ENCODE assay signal across 17 cellular contexts in the genomic region with DNA sequence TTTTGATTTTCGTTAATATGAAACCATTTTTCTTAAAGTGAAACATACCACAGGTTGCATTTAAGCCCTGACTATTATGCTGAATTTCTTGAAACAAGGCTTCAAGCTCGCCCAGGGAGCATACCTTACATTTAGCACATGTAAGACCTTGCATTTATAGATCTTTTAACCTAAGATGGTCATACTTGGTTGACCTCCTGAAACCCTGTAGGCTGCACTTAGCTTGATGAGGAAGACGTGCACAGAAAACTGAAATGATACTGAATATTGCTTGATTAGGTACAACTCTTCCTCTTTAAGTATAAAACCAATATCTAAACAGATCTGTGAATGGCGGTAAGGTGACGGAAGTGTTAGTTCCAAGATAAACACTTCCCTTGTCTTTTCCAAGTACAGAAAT.
DNase-seq lines count a peak whose midpoint lies in the region; ATAC-seq, FAIRE-seq and TF ChIP-seq lines count a peak whose summit lies in the region.
"Had no signal": no experiment of that assay in that cellular context is flagged by ENCODE, and none has a peak within 500 bp of the region (broad histone marks: within the 10 kb centered on the region; RNA-seq: fewer than 3 reads in every experiment).

No MANE protein-coding gene starts in this region.

- SMC1A ChIA-PET in GM12878 (lab: Charles Lee; ENCODE audit: uncharacterized antibody, unreplicated experiment) = no interaction called here

- in situ Hi-C loops in GM12878 (cut with MboI) = no loop called here
- in situ Hi-C loops in G401 (cut with HindIII; ENCODE audit: low sequenced_read_pairs) = no loop called here

- CTCF ChIA-PET in GM12878 (lab: Yijun Ruan, JAX) = no interaction called here
- CTCF ChIA-PET in OCI-LY7 (lab: Charles Lee; ENCODE audit: unreplicated experiment) = no interaction called here

- TF ChIP-seq EP300 in GM12878 (IDR thresholded peaks at IDR 0.05; ENCODE audit: borderline replicate concordance in 1 of 2, control insufficient read depth in 1 of 2, low read depth in 2 of 2, low read length in 2 of 2) = no peak

- intact Hi-C loops in GM12878 (cut with micrococcal nuclease; ENCODE audit: unreplicated experiment) = no loop called here
- intact Hi-C loops in OCI-LY7 (cut with micrococcal nuclease; ENCODE audit: unreplicated experiment) = no loop called here

- no peaks in the 10 kb centered on the region for H3K27me3 Mint-ChIP-seq in naive B cell
- H3K27me3 Mint-ChIP-seq: CD8-positive, alpha-beta memory T cell had no signal

- no peaks in the 10 kb centered on the region for H3K79me2 ChIP-seq in OCI-LY1 (ENCODE audit: insufficient read depth, low read length)
- no peaks in the 10 kb centered on the region for H3K79me2 ChIP-seq in GM12878 (ENCODE audit: control insufficient read depth, insufficient read depth, low read length)
- no peaks in the 10 kb centered on the region for H3K79me2 ChIP-seq in OCI-LY7 (ENCODE audit: insufficient read depth, low read depth, low read length)

- H3K4me2 ChIP-seq in BLaER1 treated with 17β-estradiol and CSF1 and Interleukin-3, amounts not matched to agents 10 nM and 100 nM = peak overlapping the region; percentile 33 to 91 (median 74)
- peak overlapping the region; percentile 54 for H3K4me2 ChIP-seq in OCI-LY1 (ENCODE audit: low read length)
- peak overlapping the region; percentile 18; the same call in 1 of the 2 replicates for H3K4me2 ChIP-seq in GM12878 (ENCODE audit: control insufficient read depth, insufficient read depth)
- H3K4me2 ChIP-seq in OCI-LY7 (ENCODE audit: low read length) = no peak overlapping the region

- peaks cover 54 to 84% (median 64%) of the 10 kb centered on the region in 11 experiments for H3K36me3 ChIP-seq in BLaER1 treated with 17β-estradiol and CSF1 and Interleukin-3, amounts not matched to agents 10 nM and 100 nM
- H3K36me3 ChIP-seq in OCI-LY1 (ENCODE audit: insufficient read depth, low read length) (peaks cover 28% of the 10 kb centered on the region), GM12878 (ENCODE audit: control insufficient read depth in 2 of 2, insufficient read depth in 2 of 2, low read length in 1 of 2) (peaks cover 0 to 7% of the 10 kb centered on the region in 2 experiments; a peak in 3 of 4 replicates), OCI-LY7 (ENCODE audit: insufficient read depth, low read length) (peaks cover 67% of the 10 kb centered on the region)

- H2AFZ ChIP-seq in OCI-LY1 (ENCODE audit: low read length) = no peak overlapping the region
- no peak overlapping the region for H2AFZ ChIP-seq in GM12878 (ENCODE audit: control insufficient read depth, low read depth, low read length)
- H2AFZ ChIP-seq in OCI-LY7 (ENCODE audit: low read length) = no peak overlapping the region

- peaks cover 0 to 7% (median 0%) of the 10 kb centered on the region in 11 experiments; a peak in 3 of 22 replicates for H4K20me1 ChIP-seq in BLaER1 treated with 17β-estradiol and CSF1 and Interleukin-3, amounts not matched to agents 10 nM and 100 nM
- H4K20me1 ChIP-seq in OCI-LY1 (ENCODE audit: insufficient read depth, low read length) (no peaks in the 10 kb centered on the region), GM12878 (ENCODE audit: control insufficient read depth, insufficient read depth) (no peaks in the 10 kb centered on the region), OCI-LY7 (ENCODE audit: insufficient read depth, low read length) (no peaks in the 10 kb centered on the region)

- H3K9me2 ChIP-seq in OCI-LY1 (ENCODE audit: low read depth, low read length) = no peaks in the 10 kb centered on the region
- H3K9me2 ChIP-seq in OCI-LY7 (ENCODE audit: insufficient read depth, low read length) = no peaks in the 10 kb centered on the region

- no peak for ATAC-seq in GM12878
- peak in 1 of 2 donors; percentile 73 for ATAC-seq in naive B cell (ENCODE audit: low read depth in 2 of 2)

- H3K36me3 Mint-ChIP-seq in naive B cell = peaks cover 24 to 31% of the 10 kb centered on the region in 2 donors

- no peaks in the 10 kb centered on the region for H3K9me3 Mint-ChIP-seq in naive B cell
- H3K9me3 Mint-ChIP-seq: CD8-positive, alpha-beta memory T cell had no signal

- no peak for DNase-seq in GM12878 (ENCODE audit: low read depth, low spot score)
- peak; percentile 36 for DNase-seq in naive B cell
- DNase-seq in NK-92 (lab: John Stamatoyannopoulos, UW; ENCODE audit: unreplicated experiment) = no peak
- DNase-seq in OCI-LY7 (ENCODE audit: low spot score) = no peak
- DNase-seq in G401 (ENCODE audit: low spot score) = no peak
- DNase-seq in putamen (ENCODE audit: low spot score) = no peak
- DNase-seq: ACHN; Caco-2; CD8-positive, alpha-beta memory T cell; DND-41; GF-D8; HCEC 1CT; KBM-7 had no signal

- H3K9ac ChIP-seq in BLaER1 treated with 17β-estradiol and CSF1 and Interleukin-3, amounts not matched to agents 10 nM and 100 nM = 0 out of 22 replicates have a peak overlapping the region, but pooled peaks of 1 of the 11 experiments have one; percentile 10
- peak overlapping the region; percentile 25; the same call in 1 of the 2 replicates for H3K9ac ChIP-seq in OCI-LY1 (ENCODE audit: low read length)
- no peak overlapping the region for H3K9ac ChIP-seq in GM12878 (ENCODE audit: control insufficient read depth, insufficient read depth, low read length)

- no peak for TF ChIP-seq POLR2A in GM12878 (IDR thresholded peaks at IDR 0.05; ENCODE audit: low read depth, low read length)

- no peak for FAIRE-seq in GM12878 (lab: Jason Lieb, UNC)
- FAIRE-seq: H1 had no signal

- RAD21 ChIA-PET in GM12878 (lab: Charles Lee; ENCODE audit: unreplicated experiment) = no interaction called here

- peak overlapping the region in 2 of 10 experiments; percentile 1 to 20; a peak in 1 of 20 replicates for H3K4me3 ChIP-seq in BLaER1 treated with 17β-estradiol and CSF1 and Interleukin-3, amounts not matched to agents 10 nM and 100 nM
- H3K4me3 ChIP-seq in OCI-LY1 (ENCODE audit: low read depth, low read length, poor library complexity, severe bottlenecking) (peak overlapping the region; percentile 14), GM12878 (no peak overlapping the region), OCI-LY7 (ENCODE audit: low read depth, low read length, poor library complexity, severe bottlenecking) (no peak overlapping the region)

- POLR2A ChIA-PET in GM12878 (lab: Charles Lee) = no interaction called here
- POLR2A ChIA-PET in OCI-LY7 (lab: Charles Lee) = no interaction called here

- TF ChIP-seq CTCF in OCI-LY1 (IDR thresholded peaks at IDR 0.05; ENCODE audit: low read length) (no peak), GM12878 (IDR thresholded peaks at IDR 0.05 in 2 of 3, conservative IDR thresholded peaks at IDR 0.05 in 1 of 3; ENCODE audit: control insufficient read depth in 2 of 3, extremely low read depth in 1 of 3, insufficient read depth in 1 of 3, low read depth in 3 of 3, low read length in 3 of 3) (no peak), OCI-LY7 (conservative IDR thresholded peaks at IDR 0.05; ENCODE audit: low read length) (no peak)

- peak overlapping the region in 3 of 11 experiments; percentile 1 to 58 (median 1); a peak in 1 of 22 replicates for H3K27ac ChIP-seq in BLaER1 treated with 17β-estradiol and CSF1 and Interleukin-3, amounts not matched to agents 10 nM and 100 nM
- H3K27ac ChIP-seq in OCI-LY1 (ENCODE audit: low read depth, low read length, poor library complexity, severe bottlenecking) = peak overlapping the region; percentile 55
- H3K27ac ChIP-seq in GM12878 (ENCODE audit: control insufficient read depth, insufficient read depth) = no peak overlapping the region; the same call in 1 of the 2 replicates
- no peak overlapping the region for H3K27ac ChIP-seq in OCI-LY7 (ENCODE audit: low read depth, low read length, poor library complexity, severe bottlenecking)
- H3K27ac ChIP-seq: HL-60 had no signal

- H3K9me3 ChIP-seq in BLaER1 treated with 17β-estradiol and CSF1 and Interleukin-3, amounts not matched to agents 10 nM and 100 nM (replicated peaks in 1 of 11) = peaks cover 0 to 13% (median 7%) of the 10 kb centered on the region in 11 experiments; a peak in 13 of 22 replicates
- no peaks in the 10 kb centered on the region for H3K9me3 ChIP-seq in OCI-LY1 (ENCODE audit: low read length)
- H3K9me3 ChIP-seq in GM12878 (replicated peaks; ENCODE audit: control insufficient read depth, insufficient read depth, low read length) = no peaks in the 10 kb centered on the region
- no peaks in the 10 kb centered on the region for H3K9me3 ChIP-seq in OCI-LY7 (ENCODE audit: low read length)
- H3K9me3 ChIP-seq: Caco-2 had no signal

- H3K4me1 ChIP-seq in BLaER1 treated with 17β-estradiol and CSF1 and Interleukin-3, amounts not matched to agents 10 nM and 100 nM = peaks cover 28 to 60% (median 46%) of the 10 kb centered on the region in 10 experiments
- H3K4me1 ChIP-seq in OCI-LY1 (ENCODE audit: insufficient read depth, low read length, severe bottlenecking) (peaks cover 25% of the 10 kb centered on the region), GM12878 (ENCODE audit: control insufficient read depth, insufficient read depth, low read length) (peaks cover 11% of the 10 kb centered on the region; the same call in 1 of the 2 replicates), OCI-LY7 (ENCODE audit: insufficient read depth, low read length, poor library complexity, severe bottlenecking) (no peaks in the 10 kb centered on the region)
- H3K4me1 ChIP-seq: Caco-2 had no signal

- peak overlapping the region; percentile 43 to 83 (median 70) for H3K4me3 Mint-ChIP-seq in naive B cell
- H3K4me3 Mint-ChIP-seq: CD8-positive, alpha-beta memory T cell had no signal

- BruUV-seq in GM12878 (replicated peaks; lab: Mats Ljungman, UMichigan) (no TSS peak), OCI-LY7 (replicated peaks; lab: Mats Ljungman, UMichigan) (no TSS peak)

- 19% methylated on average over 5 of the region's 5 CpGs for WGBS in GM12878 (ENCODE audit: insufficient coverage, insufficient replicate concordance, low lambda C conversion rate, missing lambda C conversion rate)

- peaks cover 22 to 68% (median 36%) of the 10 kb centered on the region in 3 donors for H3K4me1 Mint-ChIP-seq in naive B cell

- H3K27ac Mint-ChIP-seq in naive B cell = peak overlapping the region in 5 of 6 donors; percentile 48 to 90 (median 83)

- no peaks in the 10 kb centered on the region for H3F3A ChIP-seq in OCI-LY1 (ENCODE audit: insufficient read depth, low read length)

- no peak for TF ChIP-seq RAD21 in GM12878 (IDR thresholded peaks at IDR 0.05; ENCODE audit: insufficient read depth, low read depth, low read length)

- no peaks in the 10 kb centered on the region for H3K27me3 ChIP-seq in BLaER1 treated with 17β-estradiol and CSF1 and Interleukin-3, amounts not matched to agents 10 nM and 100 nM
- no peaks in the 10 kb centered on the region for H3K27me3 ChIP-seq in OCI-LY1 (ENCODE audit: insufficient read depth, low read length)
- no peaks in the 10 kb centered on the region for H3K27me3 ChIP-seq in GM12878 (replicated peaks in 1 of 2; ENCODE audit: control insufficient read depth in 2 of 2, insufficient read depth in 2 of 2, low read length in 1 of 2)

TF ChIP-seq in GM12878, 131 proteins besides CTCF, POLR2A, EP300 and RAD21 (continues in another document):
- TF ChIP-seq ZSCAN29 (IDR thresholded peaks at IDR 0.05) = no peak
- TF ChIP-seq SUZ12 (IDR thresholded peaks at IDR 0.05; ENCODE audit: unreplicated experiment) = no peak
